Comparison of ENCODE assay signal across 1 cellular context in the genomic region with DNA sequence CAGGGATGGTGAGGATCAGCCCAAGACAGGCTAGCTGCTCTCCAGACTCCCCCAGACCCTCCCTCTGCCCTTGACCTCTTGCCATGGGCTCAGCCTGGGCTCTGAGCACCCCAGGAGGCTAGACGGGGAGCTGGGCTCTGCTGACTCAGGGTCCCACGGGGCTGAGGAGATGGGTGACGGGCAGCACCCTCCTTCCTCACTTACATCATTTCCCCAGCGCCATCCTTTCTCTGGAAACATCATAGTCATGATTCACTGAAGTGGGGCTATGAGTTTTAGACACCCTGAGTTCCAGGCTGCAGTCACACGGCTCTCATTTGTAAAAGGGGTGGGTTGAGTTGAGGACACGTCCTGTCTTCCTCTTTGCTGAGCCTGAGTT.
TF ChIP-seq lines count a peak whose summit lies in the region.

No MANE protein-coding gene starts in this region.

TF ChIP-seq in WTC11, 78 proteins besides CTCF, POLR2A, EP300 and RAD21 (continued from another document):
- TF ChIP-seq, protein P1, sequence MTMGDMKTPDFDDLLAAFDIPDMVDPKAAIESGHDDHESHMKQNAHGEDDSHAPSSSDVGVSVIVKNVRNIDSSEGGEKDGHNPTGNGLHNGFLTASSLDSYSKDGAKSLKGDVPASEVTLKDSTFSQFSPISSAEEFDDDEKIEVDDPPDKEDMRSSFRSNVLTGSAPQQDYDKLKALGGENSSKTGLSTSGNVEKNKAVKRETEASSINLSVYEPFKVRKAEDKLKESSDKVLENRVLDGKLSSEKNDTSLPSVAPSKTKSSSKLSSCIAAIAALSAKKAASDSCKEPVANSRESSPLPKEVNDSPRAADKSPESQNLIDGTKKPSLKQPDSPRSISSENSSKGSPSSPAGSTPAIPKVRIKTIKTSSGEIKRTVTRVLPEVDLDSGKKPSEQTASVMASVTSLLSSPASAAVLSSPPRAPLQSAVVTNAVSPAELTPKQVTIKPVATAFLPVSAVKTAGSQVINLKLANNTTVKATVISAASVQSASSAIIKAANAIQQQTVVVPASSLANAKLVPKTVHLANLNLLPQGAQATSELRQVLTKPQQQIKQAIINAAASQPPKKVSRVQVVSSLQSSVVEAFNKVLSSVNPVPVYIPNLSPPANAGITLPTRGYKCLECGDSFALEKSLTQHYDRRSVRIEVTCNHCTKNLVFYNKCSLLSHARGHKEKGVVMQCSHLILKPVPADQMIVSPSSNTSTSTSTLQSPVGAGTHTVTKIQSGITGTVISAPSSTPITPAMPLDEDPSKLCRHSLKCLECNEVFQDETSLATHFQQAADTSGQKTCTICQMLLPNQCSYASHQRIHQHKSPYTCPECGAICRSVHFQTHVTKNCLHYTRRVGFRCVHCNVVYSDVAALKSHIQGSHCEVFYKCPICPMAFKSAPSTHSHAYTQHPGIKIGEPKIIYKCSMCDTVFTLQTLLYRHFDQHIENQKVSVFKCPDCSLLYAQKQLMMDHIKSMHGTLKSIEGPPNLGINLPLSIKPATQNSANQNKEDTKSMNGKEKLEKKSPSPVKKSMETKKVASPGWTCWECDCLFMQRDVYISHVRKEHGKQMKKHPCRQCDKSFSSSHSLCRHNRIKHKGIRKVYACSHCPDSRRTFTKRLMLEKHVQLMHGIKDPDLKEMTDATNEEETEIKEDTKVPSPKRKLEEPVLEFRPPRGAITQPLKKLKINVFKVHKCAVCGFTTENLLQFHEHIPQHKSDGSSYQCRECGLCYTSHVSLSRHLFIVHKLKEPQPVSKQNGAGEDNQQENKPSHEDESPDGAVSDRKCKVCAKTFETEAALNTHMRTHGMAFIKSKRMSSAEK (CRISPR knock-in tag; IDR thresholded peaks at IDR 0.05; ENCODE audit: borderline replicate concordance): no peak
- TF ChIP-seq, protein P2, sequence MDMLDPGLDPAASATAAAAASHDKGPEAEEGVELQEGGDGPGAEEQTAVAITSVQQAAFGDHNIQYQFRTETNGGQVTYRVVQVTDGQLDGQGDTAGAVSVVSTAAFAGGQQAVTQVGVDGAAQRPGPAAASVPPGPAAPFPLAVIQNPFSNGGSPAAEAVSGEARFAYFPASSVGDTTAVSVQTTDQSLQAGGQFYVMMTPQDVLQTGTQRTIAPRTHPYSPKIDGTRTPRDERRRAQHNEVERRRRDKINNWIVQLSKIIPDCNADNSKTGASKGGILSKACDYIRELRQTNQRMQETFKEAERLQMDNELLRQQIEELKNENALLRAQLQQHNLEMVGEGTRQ (CRISPR knock-in tag; IDR thresholded peaks at IDR 0.05): no peak
- no peak for TF ChIP-seq ATF1 (CRISPR knock-in tag; IDR thresholded peaks at IDR 0.05)
- TF ChIP-seq ZNF671 (CRISPR knock-in tag; IDR thresholded peaks at IDR 0.05): no peak
- TF ChIP-seq GTF2I (CRISPR knock-in tag; conservative IDR thresholded peaks at IDR 0.05): no peak
- TF ChIP-seq CBFB (CRISPR knock-in tag; IDR thresholded peaks at IDR 0.05; ENCODE audit: low read depth): no peak
- TF ChIP-seq, protein P3, sequence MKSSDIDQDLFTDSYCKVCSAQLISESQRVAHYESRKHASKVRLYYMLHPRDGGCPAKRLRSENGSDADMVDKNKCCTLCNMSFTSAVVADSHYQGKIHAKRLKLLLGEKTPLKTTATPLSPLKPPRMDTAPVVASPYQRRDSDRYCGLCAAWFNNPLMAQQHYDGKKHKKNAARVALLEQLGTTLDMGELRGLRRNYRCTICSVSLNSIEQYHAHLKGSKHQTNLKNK (CRISPR knock-in tag; IDR thresholded peaks at IDR 0.05): no peak
- no peak for TF ChIP-seq ESRRA (CRISPR knock-in tag; IDR thresholded peaks at IDR 0.05; ENCODE audit: borderline replicate concordance)
